11 cellular contexts compared by ENCODE assay signal in the genomic region with DNA sequence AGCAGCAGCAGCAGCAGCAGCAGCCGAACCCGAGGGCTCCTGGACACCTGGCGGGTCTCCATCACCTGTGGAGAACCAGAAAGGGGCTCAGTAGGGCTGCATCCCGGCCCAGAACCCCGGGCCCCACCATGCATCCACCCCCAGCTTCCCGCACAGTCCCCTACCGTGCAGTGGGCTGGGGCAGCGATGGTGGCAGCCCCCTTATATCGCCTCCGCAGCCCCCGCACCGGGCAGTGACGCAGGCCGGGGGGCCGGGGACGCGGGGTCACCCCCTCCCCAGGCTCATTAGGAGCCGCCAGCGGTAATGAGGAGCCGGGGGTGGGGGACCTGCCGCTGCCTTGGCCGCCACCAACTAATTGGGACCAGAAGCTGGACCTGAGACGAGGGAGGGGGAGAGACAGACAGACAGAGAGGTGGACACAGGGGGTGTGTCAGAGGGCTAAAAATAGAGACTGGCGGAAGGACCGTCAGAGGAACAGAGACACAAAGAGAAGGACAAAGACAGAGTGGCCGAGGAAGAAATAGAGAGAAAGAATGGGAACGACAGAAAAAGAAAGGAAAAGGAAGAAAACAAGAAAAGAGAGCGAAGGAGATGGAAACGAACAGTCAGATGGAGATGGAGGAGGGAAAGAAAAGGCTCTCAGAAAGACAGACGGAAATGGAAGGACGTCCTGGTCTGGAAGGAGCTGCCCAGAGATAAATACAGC. TPM values are rescaled to one million over a fixed set of nuclear protein-coding genes. Genes with fewer than 3 reads are reported as not detected.
DNase-seq lines count a peak whose midpoint lies in the region; ATAC-seq and TF ChIP-seq lines count a peak whose summit lies in the region.
"Had no signal": no experiment of that assay in that cellular context is flagged by ENCODE, and none has a peak within 500 bp of the region (broad histone marks: within the 10 kb centered on the region; RNA-seq: fewer than 3 reads in every experiment).

A gene with protein sequence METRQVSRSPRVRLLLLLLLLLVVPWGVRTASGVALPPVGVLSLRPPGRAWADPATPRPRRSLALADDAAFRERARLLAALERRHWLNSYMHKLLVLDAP (minus strand): TSS at position 164 of the 707 bp plus-strand sequence. CDS start 102 bp downstream, at position 62.

- POLR2A ChIA-PET in activated CD4-positive, alpha-beta T cell treated with anti-CD3 and anti-CD28 coated beads, Interleukin-2, amount 10 ng/mL, durations not matched to agents 7 days and 5 days (lab: Charles Lee): no interaction called here
- POLR2A ChIA-PET in WTC11 (lab: Charles Lee): interaction anchor here (1.4 kb wide), 1 partner anchor 19 kb away, joined by 3 read pairs; no protein-coding TSS in a partner anchor

- H3K4me3 Mint-ChIP-seq in activated CD4-positive, alpha-beta T cell treated with anti-CD3 and anti-CD28 coated beads, Interleukin-2, amount 10 ng/mL, durations not matched to agents 7 days and 5 days: peak within 1 kb of the TSS; percentile 60
- H3K4me3 Mint-ChIP-seq in WTC11: peak within 1 kb of the TSS; percentile 80

- DNase-seq in activated CD4-positive, alpha-beta T cell treated with anti-CD3 and anti-CD28 coated beads, Interleukin-2, amount 10 ng/mL, durations not matched to agents 7 days and 5 days: no peak
- DNase-seq in activated CD4-positive, alpha-beta T cell treated with anti-CD3 and anti-CD28 coated beads, Interleukin-2, amount 50 U/mL, for 1 hour: no peak
- DNase-seq in WTC11 (ENCODE audit: low spot score): no peak
- peak in 1 of 3 donors; percentile 26 for DNase-seq in right cardiac atrium
- no peak for DNase-seq in spleen
- no peak for DNase-seq in NCI-H82 treated with DMSO at 0.1 percent for 48 hours (lab: John Stamatoyannopoulos, UW; ENCODE audit: unreplicated experiment)
- DNase-seq in adrenal gland: no peak
- DNase-seq: NCI-H1436 had no signal

- H3K27ac Mint-ChIP-seq in activated CD4-positive, alpha-beta T cell treated with anti-CD3 and anti-CD28 coated beads, Interleukin-2, amount 10 ng/mL, durations not matched to agents 7 days and 5 days: peak within 1 kb of the TSS; percentile 68
- no peak within 1 kb of the TSS for H3K27ac Mint-ChIP-seq in WTC11

- H3K4me3 ChIP-seq in right cardiac atrium (ENCODE audit: low read length): peak within 1 kb of the TSS; percentile 0
- peak within 1 kb of the TSS in 7 of 8 donors; percentile 6 to 63 (median 18) for H3K4me3 ChIP-seq in spleen
- H3K4me3 ChIP-seq in adrenal gland: peak within 1 kb of the TSS in 1 of 4 donors; percentile 34

- no peak for TF ChIP-seq POLR2A in spleen (IDR thresholded peaks at IDR 0.05)
- no peak for TF ChIP-seq POLR2A in adrenal gland (IDR thresholded peaks at IDR 0.05)

- TF ChIP-seq CTCF in WTC11 (IDR thresholded peaks at IDR 0.05): no peak
- no peak for TF ChIP-seq CTCF in spleen (IDR thresholded peaks at IDR 0.05 in 8 of 11, conservative IDR thresholded peaks at IDR 0.05 in 3 of 11)
- no peak for TF ChIP-seq CTCF in adrenal gland (IDR thresholded peaks at IDR 0.05)

- peaks cover 90% of the 10 kb centered on the region for H3K27me3 Mint-ChIP-seq in activated CD4-positive, alpha-beta T cell treated with anti-CD3 and anti-CD28 coated beads, Interleukin-2, amount 10 ng/mL, durations not matched to agents 7 days and 5 days
- peaks cover 96% of the 10 kb centered on the region for H3K27me3 Mint-ChIP-seq in WTC11 (ENCODE audit: low read depth)

- no peaks in the 10 kb centered on the region for H3K9me3 Mint-ChIP-seq in activated CD4-positive, alpha-beta T cell treated with anti-CD3 and anti-CD28 coated beads, Interleukin-2, amount 10 ng/mL, durations not matched to agents 7 days and 5 days
- H3K9me3 Mint-ChIP-seq in WTC11: no peaks in the 10 kb centered on the region

- no peak for ATAC-seq in WTC11
- no peak for ATAC-seq in right cardiac atrium
- no peak for ATAC-seq in HG02763 (IDR thresholded peaks at IDR 0.05; ENCODE audit: unreplicated experiment)

- 6% methylated on average over 31 of the region's 31 CpGs for WGBS in right cardiac atrium
- 7 to 13% (median 10%) methylated on average over 21 to 31 of the region's 31 CpGs for WGBS in spleen, 5 donors
- 7 to 10% (median 9%) methylated on average over 14 to 31 of the region's 31 CpGs for WGBS in adrenal gland, 4 donors

- H3K27ac ChIP-seq in right cardiac atrium (ENCODE audit: low read length): no peak within 1 kb of the TSS
- H3K27ac ChIP-seq in spleen: no peak within 1 kb of the TSS
- H3K27ac ChIP-seq in adrenal gland: no peak within 1 kb of the TSS

- CTCF ChIA-PET in activated CD4-positive, alpha-beta T cell treated with anti-CD3 and anti-CD28 coated beads, Interleukin-2, amount 10 ng/mL, durations not matched to agents 7 days and 5 days (lab: Charles Lee): interaction anchor here (1.0 to 7.2 kb wide), 2 partner anchors 13 kb away, joined by 3 to 71 read pairs; no protein-coding TSS in a partner anchor
- CTCF ChIA-PET in WTC11 (lab: Charles Lee): interaction anchor here (0.6 to 8.4 kb wide), 5 partner anchors 19 to 1055 kb away, joined by 3 to 120 read pairs (median 4); a partner anchor contains a TSS

- H3K36me3 ChIP-seq in spleen (no peaks in the 10 kb centered on the region), adrenal gland (replicated peaks in 1 of 2) (no peaks in the 10 kb centered on the region)

- H3K27me3 ChIP-seq in right cardiac atrium (ENCODE audit: control insufficient read depth, insufficient read depth) (no peaks in the 10 kb centered on the region), spleen (replicated peaks in 1 of 7) (peaks cover 5 to 100% (median 86%) of the 10 kb centered on the region in 7 donors), adrenal gland (peaks cover 83% of the 10 kb centered on the region)

- H3K4me1 Mint-ChIP-seq in activated CD4-positive, alpha-beta T cell treated with anti-CD3 and anti-CD28 coated beads, Interleukin-2, amount 10 ng/mL, durations not matched to agents 7 days and 5 days: peaks cover 70% of the 10 kb centered on the region
- H3K4me1 Mint-ChIP-seq in WTC11: peaks cover 77% of the 10 kb centered on the region

- peaks cover 3% of the 10 kb centered on the region for H3K36me3 Mint-ChIP-seq in activated CD4-positive, alpha-beta T cell treated with anti-CD3 and anti-CD28 coated beads, Interleukin-2, amount 10 ng/mL, durations not matched to agents 7 days and 5 days (ENCODE audit: low read depth)
- H3K36me3 Mint-ChIP-seq in WTC11: no peaks in the 10 kb centered on the region

- H3K4me1 ChIP-seq in right cardiac atrium (ENCODE audit: control insufficient read depth, insufficient read depth, low read length) (no peaks in the 10 kb centered on the region), spleen (peaks cover 27 to 62% (median 43%) of the 10 kb centered on the region in 6 donors), adrenal gland (replicated peaks in 1 of 2) (peaks cover 0 to 26% of the 10 kb centered on the region in 2 donors)

- intact Hi-C loops in right cardiac atrium (cut with DNase I): loop anchor here in 1 of 4 donors (10.0 kb wide), 1 partner anchor 199 kb away; no protein-coding TSS in a partner anchor
- intact Hi-C loops in spleen (cut with DNase I; ENCODE audit: low total_unique reads): no loop called here
- intact Hi-C loops in adrenal gland (cut with DNase I): no loop called here

- H3K9me3 ChIP-seq in right cardiac atrium (ENCODE audit: control insufficient read depth, low read length) (no peaks in the 10 kb centered on the region), spleen (no peaks in the 10 kb centered on the region), adrenal gland (replicated peaks in 1 of 3) (no peaks in the 10 kb centered on the region)

TF ChIP-seq in WTC11, 78 proteins besides CTCF, POLR2A, EP300 and RAD21:
- TF ChIP-seq, protein P1, sequence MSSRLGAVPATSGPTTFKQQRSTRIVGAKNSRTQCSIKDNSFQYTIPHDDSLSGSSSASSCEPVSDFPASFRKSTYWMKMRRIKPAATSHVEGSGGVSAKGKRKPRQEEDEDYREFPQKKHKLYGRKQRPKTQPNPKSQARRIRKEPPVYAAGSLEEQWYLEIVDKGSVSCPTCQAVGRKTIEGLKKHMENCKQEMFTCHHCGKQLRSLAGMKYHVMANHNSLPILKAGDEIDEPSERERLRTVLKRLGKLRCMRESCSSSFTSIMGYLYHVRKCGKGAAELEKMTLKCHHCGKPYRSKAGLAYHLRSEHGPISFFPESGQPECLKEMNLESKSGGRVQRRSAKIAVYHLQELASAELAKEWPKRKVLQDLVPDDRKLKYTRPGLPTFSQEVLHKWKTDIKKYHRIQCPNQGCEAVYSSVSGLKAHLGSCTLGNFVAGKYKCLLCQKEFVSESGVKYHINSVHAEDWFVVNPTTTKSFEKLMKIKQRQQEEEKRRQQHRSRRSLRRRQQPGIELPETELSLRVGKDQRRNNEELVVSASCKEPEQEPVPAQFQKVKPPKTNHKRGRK (CRISPR knock-in tag; IDR thresholded peaks at IDR 0.05; ENCODE audit: borderline replicate concordance): 0 out of 2 replicates have a peak, but pooled peaks have one; percentile 18
- TF ChIP-seq, protein P2, sequence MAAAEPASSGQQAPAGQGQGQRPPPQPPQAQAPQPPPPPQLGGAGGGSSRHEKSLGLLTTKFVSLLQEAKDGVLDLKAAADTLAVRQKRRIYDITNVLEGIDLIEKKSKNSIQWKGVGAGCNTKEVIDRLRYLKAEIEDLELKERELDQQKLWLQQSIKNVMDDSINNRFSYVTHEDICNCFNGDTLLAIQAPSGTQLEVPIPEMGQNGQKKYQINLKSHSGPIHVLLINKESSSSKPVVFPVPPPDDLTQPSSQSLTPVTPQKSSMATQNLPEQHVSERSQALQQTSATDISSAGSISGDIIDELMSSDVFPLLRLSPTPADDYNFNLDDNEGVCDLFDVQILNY (CRISPR knock-in tag; IDR thresholded peaks at IDR 0.05): no peak

RNA-seq across cellular contexts. Expression of the gene that starts here (rescaled TPM):
- total RNA-seq in activated CD4-positive, alpha-beta T cell treated with anti-CD3 and anti-CD28 coated beads, Interleukin-2, amount 10 ng/mL, durations not matched to agents 7 days and 5 days: 1 to 10 TPM in 1 of 2 experiments, under 1 TPM in 1; 0.52 to 1.2 TPM
- total RNA-seq in WTC11 (2021) (1.0 to 1.7 TPM (median 1.5 TPM) in 3 replicates), right cardiac atrium (not detected), spleen (not detected), adrenal gland (not detected)
- polyA plus RNA-seq in right cardiac atrium (not detected), spleen (not detected), adrenal gland (not detected)
- total RNA-seq: liver, ureter had no signal
- polyA plus RNA-seq: liver had no signal
